ENCODE assay signal across 23 cellular contexts in genomic region chr2:128432423-128432822, GRCh38.
"Had no signal": no experiment of that assay in that cellular context is flagged by ENCODE, and none has a peak within 500 bp of the region (broad histone marks: within the 10 kb centered on the region; RNA-seq: fewer than 3 reads in every experiment).

No MANE protein-coding gene starts in this region.

- H3K79me2 ChIP-seq: hepatocyte had no signal

- H3K36me3 ChIP-seq: esophagus muscularis mucosa, gastroesophageal sphincter, heart left ventricle, left lung, lower lobe of right lung had no signal

- H3K9me3 ChIP-seq: lower lobe of right lung had no signal

- FAIRE-seq: colon, endothelial cell of umbilical vein, frontal cortex had no signal

- DNase-seq: dermis blood vessel endothelial cell; effector CD4-positive, alpha-beta T cell; effector memory CD4-positive, alpha-beta T cell; foreskin keratinocyte; heart left ventricle; hypothalamus; immature natural killer cell; islet precursor cell; left cardiac atrium; left ventricle myocardium superior; lower lobe of right lung; mesenchymal stem cell; mucosa of descending colon; naive B cell had no signal

- H3K27me3 ChIP-seq: dorsolateral prefrontal cortex, foreskin keratinocyte, heart left ventricle, hepatocyte, left lung had no signal

- H3K4me3 ChIP-seq: coronary artery, dorsolateral prefrontal cortex, esophagus muscularis mucosa, gastroesophageal sphincter, heart left ventricle, hepatocyte, left lung, lower lobe of right lung, mucosa of descending colon had no signal

- H3K27ac ChIP-seq: coronary artery, dorsolateral prefrontal cortex, esophagus muscularis mucosa, foreskin keratinocyte, gastroesophageal sphincter, heart left ventricle, hepatocyte, left lung, lower lobe of right lung had no signal

- H3K4me1 ChIP-seq: esophagus muscularis mucosa, foreskin keratinocyte, gastroesophageal sphincter, heart left ventricle, left lung, lower lobe of right lung had no signal

- H3K4me2 ChIP-seq: hepatocyte had no signal

- H2AFZ ChIP-seq: hepatocyte had no signal

- ATAC-seq: foreskin keratinocyte, gastroesophageal sphincter, heart left ventricle, left cardiac atrium, left lung, left ventricle myocardium superior, lower lobe of right lung, mucosa of descending colon had no signal
